ENCODE assay signal across 9 cellular contexts in the genomic region with DNA sequence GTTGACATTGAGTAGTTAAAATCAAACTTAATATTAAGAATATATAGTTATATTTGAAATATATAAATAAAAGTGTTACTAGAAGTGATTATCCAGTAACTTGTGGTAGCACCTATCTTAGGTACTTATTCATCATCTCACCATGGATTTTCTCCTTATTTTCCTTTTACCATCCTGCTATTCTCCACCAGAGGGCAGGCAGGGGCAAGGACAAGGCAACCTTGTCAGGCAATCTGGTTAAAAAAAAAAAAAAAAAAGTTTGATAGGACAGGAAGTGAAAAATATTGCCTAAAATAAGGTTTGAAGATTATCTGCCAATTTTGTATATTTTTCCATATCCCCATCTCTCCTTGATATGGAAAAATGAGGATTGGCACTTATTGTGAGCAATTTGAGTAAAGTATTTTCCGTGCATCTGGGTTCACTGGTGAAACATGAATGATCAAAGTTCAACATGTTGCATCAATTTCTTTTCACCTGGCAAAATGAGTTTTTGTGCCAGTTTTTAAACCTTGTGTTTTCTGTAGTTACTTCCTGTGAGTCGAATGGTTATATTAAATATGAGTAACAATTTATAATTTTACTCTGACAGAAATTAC.
DNase-seq lines count a peak whose midpoint lies in the region; ATAC-seq and TF ChIP-seq lines count a peak whose summit lies in the region.
"Had no signal": no experiment of that assay in that cellular context is flagged by ENCODE, and none has a peak within 500 bp of the region (broad histone marks: within the 10 kb centered on the region; RNA-seq: fewer than 3 reads in every experiment).

No MANE protein-coding gene starts in this region.

- no peak overlapping the region for H4K8ac ChIP-seq in neuronal stem cell (ENCODE audit: low read depth, low read length)

- H3K4me3 Mint-ChIP-seq in activated naive CD4-positive, alpha-beta T cell treated with anti-CD3 and anti-CD28 coated beads, Interleukin-2, amount 10 ng/mL, durations not matched to agents 7 days and 5 days, result no peak overlapping the region
- no peak overlapping the region for H3K4me3 Mint-ChIP-seq in stimulated activated effector memory CD8-positive, alpha-beta T cell treated with anti-CD3 and anti-CD28 coated beads, Interleukin-12 subunit alpha, Interleukin-12 subunit beta, amount 100 ng/mL, for 72 hours
- H3K4me3 Mint-ChIP-seq: IgD-negative memory B cell had no signal

- H3K14ac ChIP-seq in neuronal stem cell (ENCODE audit: low read length), result no peak overlapping the region

- no peak overlapping the region for H3K4me2 ChIP-seq in neuronal stem cell (ENCODE audit: insufficient read depth, low read length, poor library complexity, severe bottlenecking)

- no peaks in the 10 kb centered on the region for H3K36me3 ChIP-seq in BE2C
- no peaks in the 10 kb centered on the region for H3K36me3 ChIP-seq in Panc1 (ENCODE audit: control insufficient read depth, insufficient read depth, low read length)
- no peaks in the 10 kb centered on the region for H3K36me3 ChIP-seq in neuronal stem cell (replicated peaks in 1 of 2; ENCODE audit: control insufficient read depth in 2 of 2, insufficient read depth in 2 of 2, low read length in 2 of 2)

- H3K4me3 ChIP-seq in BE2C (ENCODE audit: low read depth, low read length) (no peak overlapping the region), HL-60 (replicated peaks; ENCODE audit: insufficient read depth, low read length) (no peak overlapping the region), Panc1 (ENCODE audit: low read depth in 2 of 2, low read length in 2 of 2) (no peak overlapping the region), neuronal stem cell (ENCODE audit: low read length in 2 of 2) (no peak overlapping the region)

- no peak overlapping the region for H3K4ac ChIP-seq in neuronal stem cell (ENCODE audit: low read length)

- H3K27ac ChIP-seq in HL-60 (replicated peaks) (no peak overlapping the region), Panc1 (ENCODE audit: low read length) (no peak overlapping the region), neuronal stem cell (replicated peaks; ENCODE audit: low read length) (no peak overlapping the region)

- no peak for TF ChIP-seq POLR2A in erythroblast (IDR thresholded peaks at IDR 0.05; ENCODE audit: low read length)

- H3K79me1 ChIP-seq in neuronal stem cell (ENCODE audit: low read depth, low read length), result no peaks in the 10 kb centered on the region

- H3K9ac ChIP-seq in neuronal stem cell (ENCODE audit: low read depth, low read length, poor library complexity), result no peak overlapping the region

- H3K27me3 ChIP-seq in BE2C (no peaks in the 10 kb centered on the region), HL-60 (ENCODE audit: insufficient read depth, poor library complexity, severe bottlenecking) (no peaks in the 10 kb centered on the region), Panc1 (ENCODE audit: control insufficient read depth, insufficient read depth, low read length) (no peaks in the 10 kb centered on the region), neuronal stem cell (ENCODE audit: control insufficient read depth in 3 of 3, insufficient read depth in 3 of 3, low read depth in 1 of 3, low read length in 3 of 3) (no peaks in the 10 kb centered on the region)

- CTCF ChIA-PET in Panc1 (lab: Charles Lee), result no interaction called here
- CTCF ChIA-PET in activated naive CD4-positive, alpha-beta T cell treated with anti-CD3 and anti-CD28 coated beads, Interleukin-2, amount 10 ng/mL, durations not matched to agents 7 days and 5 days (lab: Charles Lee), result no interaction called here

- POLR2A ChIA-PET in Panc1 (lab: Charles Lee), result no interaction called here

- no peaks in the 10 kb centered on the region for H3K27me3 Mint-ChIP-seq in activated naive CD4-positive, alpha-beta T cell treated with anti-CD3 and anti-CD28 coated beads, Interleukin-2, amount 10 ng/mL, durations not matched to agents 7 days and 5 days
- H3K27me3 Mint-ChIP-seq: IgD-negative memory B cell had no signal

- no peak overlapping the region for H2BK5ac ChIP-seq in neuronal stem cell (ENCODE audit: low read length)

- WGBS in neuronal stem cell (ENCODE audit: extremely low coverage in 2 of 2, insufficient read length in 2 of 2, insufficient replicate concordance in 1 of 2), 2 donors, result no CpG with 5 or more reads among the region's 2 CpGs

- DNase-seq in BE2C (peak; percentile 61), HL-60 (ENCODE audit: low read depth in 1 of 2, low spot score in 1 of 2) (peak; percentile 22 to 32), Panc1 (ENCODE audit: low read depth, low spot score) (peak; percentile 12), erythroblast (lab: John Stamatoyannopoulos, UW) (peak; percentile 35 to 58), neuronal stem cell (ENCODE audit: low spot score) (peak; percentile 39)
- no peak for DNase-seq in activated naive CD4-positive, alpha-beta T cell treated with anti-CD3 and anti-CD28 coated beads, Interleukin-2, amount 10 ng/mL, durations not matched to agents 7 days and 5 days
- no peak for DNase-seq in stimulated activated effector memory CD8-positive, alpha-beta T cell treated with anti-CD3 and anti-CD28 coated beads, Interleukin-12 subunit alpha, Interleukin-12 subunit beta, amount 100 ng/mL, for 72 hours (ENCODE audit: low spot score in 2 of 2)

- H4K91ac ChIP-seq in neuronal stem cell (ENCODE audit: low read depth, low read length, poor library complexity), result no peak overlapping the region

- H3K4me1 ChIP-seq in BE2C (no peaks in the 10 kb centered on the region), Panc1 (ENCODE audit: control insufficient read depth, insufficient read depth, low read length) (no peaks in the 10 kb centered on the region), neuronal stem cell (ENCODE audit: control insufficient read depth in 2 of 2, insufficient read depth in 1 of 2, low read depth in 1 of 2, low read length in 2 of 2) (peaks cover 0 to 2% of the 10 kb centered on the region in 2 donors)

- H3K9me3 Mint-ChIP-seq in activated naive CD4-positive, alpha-beta T cell treated with anti-CD3 and anti-CD28 coated beads, Interleukin-2, amount 10 ng/mL, durations not matched to agents 7 days and 5 days, result no peaks in the 10 kb centered on the region
- peaks cover 2% of the 10 kb centered on the region for H3K9me3 Mint-ChIP-seq in stimulated activated effector memory CD8-positive, alpha-beta T cell treated with anti-CD3 and anti-CD28 coated beads, Interleukin-12 subunit alpha, Interleukin-12 subunit beta, amount 100 ng/mL, for 72 hours
- H3K9me3 Mint-ChIP-seq: IgD-negative memory B cell had no signal

- no peak overlapping the region for H3K18ac ChIP-seq in neuronal stem cell (ENCODE audit: low read length)

- TF ChIP-seq CTCF in BE2C (IDR thresholded peaks at IDR 0.05; ENCODE audit: low read depth, low read length), result peak; percentile 90
- peak; percentile 26 for TF ChIP-seq CTCF in HL-60 (IDR thresholded peaks at IDR 0.05; ENCODE audit: insufficient read depth, low read length)
- TF ChIP-seq CTCF in Panc1 (IDR thresholded peaks at IDR 0.05), result peak; percentile 78; the same call in 1 of the 2 replicates

- H2AFZ ChIP-seq in neuronal stem cell (ENCODE audit: low read length), result no peak overlapping the region

- no peak overlapping the region for H2BK12ac ChIP-seq in neuronal stem cell (ENCODE audit: low read length)

- no peak overlapping the region for H2BK120ac ChIP-seq in neuronal stem cell (ENCODE audit: low read depth, low read length)

- no peak overlapping the region for H2BK15ac ChIP-seq in neuronal stem cell (ENCODE audit: low read length)

- H3K27ac Mint-ChIP-seq in activated naive CD4-positive, alpha-beta T cell treated with anti-CD3 and anti-CD28 coated beads, Interleukin-2, amount 10 ng/mL, durations not matched to agents 7 days and 5 days, result no peak overlapping the region
- no peak overlapping the region for H3K27ac Mint-ChIP-seq in stimulated activated effector memory CD8-positive, alpha-beta T cell treated with anti-CD3 and anti-CD28 coated beads, Interleukin-12 subunit alpha, Interleukin-12 subunit beta, amount 100 ng/mL, for 72 hours
- H3K27ac Mint-ChIP-seq: IgD-negative memory B cell had no signal

- BruUV-seq in Panc1 (replicated peaks; lab: Mats Ljungman, UMichigan), result no TSS peak

- intact Hi-C loops in Panc1 (cut with micrococcal nuclease; ENCODE audit: unreplicated experiment), result loop anchor here (1.0 to 10.0 kb wide), 3 partner anchors 417 to 766 kb away; no protein-coding TSS in a partner anchor

- ATAC-seq in GM18517 (IDR thresholded peaks at IDR 0.05; ENCODE audit: unreplicated experiment) (peak; percentile 55), Panc1 (no peak)
- no peak for ATAC-seq in stimulated activated effector memory CD8-positive, alpha-beta T cell treated with anti-CD3 and anti-CD28 coated beads, Interleukin-12 subunit alpha, Interleukin-12 subunit beta, amount 100 ng/mL, for 72 hours

- no peak overlapping the region for H2AK5ac ChIP-seq in neuronal stem cell (ENCODE audit: low read depth, low read length)

- no peaks in the 10 kb centered on the region for H3K36me3 Mint-ChIP-seq in activated naive CD4-positive, alpha-beta T cell treated with anti-CD3 and anti-CD28 coated beads, Interleukin-2, amount 10 ng/mL, durations not matched to agents 7 days and 5 days
- H3K36me3 Mint-ChIP-seq in stimulated activated effector memory CD8-positive, alpha-beta T cell treated with anti-CD3 and anti-CD28 coated beads, Interleukin-12 subunit alpha, Interleukin-12 subunit beta, amount 100 ng/mL, for 72 hours, result no peaks in the 10 kb centered on the region
- H3K36me3 Mint-ChIP-seq: IgD-negative memory B cell had no signal

- H3K9me3 ChIP-seq in BE2C (no peaks in the 10 kb centered on the region), Panc1 (ENCODE audit: control insufficient read depth, insufficient read depth, low read depth, low read length) (no peaks in the 10 kb centered on the region), neuronal stem cell (replicated peaks in 1 of 2; ENCODE audit: control insufficient read depth in 2 of 2, insufficient read depth in 1 of 2, low read depth in 1 of 2, low read length in 2 of 2) (no peaks in the 10 kb centered on the region)

- in situ Hi-C loops in Panc1 (cut with HindIII; ENCODE audit: low pct_unique_long_range_greater_than_20kb, low sequenced_read_pairs), result no loop called here

- H3K23ac ChIP-seq in neuronal stem cell (ENCODE audit: low read depth, low read length, poor library complexity), result no peak overlapping the region

- no peaks in the 10 kb centered on the region for H3K4me1 Mint-ChIP-seq in activated naive CD4-positive, alpha-beta T cell treated with anti-CD3 and anti-CD28 coated beads, Interleukin-2, amount 10 ng/mL, durations not matched to agents 7 days and 5 days
- H3K4me1 Mint-ChIP-seq in stimulated activated effector memory CD8-positive, alpha-beta T cell treated with anti-CD3 and anti-CD28 coated beads, Interleukin-12 subunit alpha, Interleukin-12 subunit beta, amount 100 ng/mL, for 72 hours, result no peaks in the 10 kb centered on the region
- H3K4me1 Mint-ChIP-seq: IgD-negative memory B cell had no signal

Comparison
In these comparisons a context has a peak if more than half of its experiments do, and no peak if none do; other contexts are left out.
1. DNase-seq: peak in BE2C (single experiment), HL-60 (2 of 2), Panc1 (single experiment), erythroblast (2 of 2) and neuronal stem cell (single experiment); none in activated naive CD4-positive, alpha-beta T cell treated with anti-CD3 and anti-CD28 coated beads, Interleukin-2, amount 10 ng/mL, durations not matched to agents 7 days and 5 days (single experiment) and stimulated activated effector memory CD8-positive, alpha-beta T cell treated with anti-CD3 and anti-CD28 coated beads, Interleukin-12 subunit alpha, Interleukin-12 subunit beta, amount 100 ng/mL, for 72 hours (0 of 2).
2. CTCF ChIP-seq: peak in every context shown above with its lines; median percentile 90 in BE2C; 78 in Panc1; 26 in HL-60.